In genomic region chr9:126915846-126916543, GRCh38 we compare ENCODE assay signal across 9 cellular contexts. TPM values are rescaled to one million over a fixed set of nuclear protein-coding genes. Genes with fewer than 3 reads are reported as not detected.
A peak's percentile ranks its signal among the peaks of the same experiment; 100 is the strongest.
DNase-seq lines count a peak whose midpoint lies in the region; ATAC-seq and TF ChIP-seq lines count a peak whose summit lies in the region.
"Had no signal": no experiment of that assay in that cellular context is flagged by ENCODE, and none has a peak within 500 bp of the region (broad histone marks: within the 10 kb centered on the region; RNA-seq: fewer than 3 reads in every experiment).

No MANE protein-coding gene starts in this region.

- no peak for TF ChIP-seq CTCF in endothelial cell (IDR thresholded peaks at IDR 0.05; ENCODE audit: unreplicated experiment)

- no peak for DNase-seq in H7
- DNase-seq in NT2/D1 (ENCODE audit: low read depth, low spot score) = no peak
- no peak for DNase-seq in endothelial cell (ENCODE audit: low spot score)
- DNase-seq in pons (ENCODE audit: low spot score) = peak; percentile 38
- no peak for DNase-seq in OCI-M1 (lab: John Stamatoyannopoulos, UW)
- no peak for DNase-seq in NCI-H446 (lab: John Stamatoyannopoulos, UW)
- no peak for DNase-seq in mesenteric fat pad (ENCODE audit: low spot score)
- DNase-seq: SHP77 treated with DMSO at 0.1 percent for 48 hours had no signal

- no peaks in the 10 kb centered on the region for H3K36me3 Mint-ChIP-seq in endothelial cell (ENCODE audit: low read depth, unreplicated experiment)

- no peak overlapping the region for H3K27ac Mint-ChIP-seq in endothelial cell (ENCODE audit: unreplicated experiment)

- no peaks in the 10 kb centered on the region for H3K9me3 Mint-ChIP-seq in endothelial cell (ENCODE audit: unreplicated experiment)

- H3K4me3 Mint-ChIP-seq in endothelial cell (ENCODE audit: unreplicated experiment) = peak overlapping the region; percentile 90

- peak overlapping the region; percentile 72 for H3K4me3 ChIP-seq in H7 (ENCODE audit: insufficient read depth, low read depth, low read length)
- peak overlapping the region; percentile 36 for H3K4me3 ChIP-seq in NT2/D1 (ENCODE audit: insufficient read length, low read depth)

- H3K27me3 Mint-ChIP-seq in endothelial cell (ENCODE audit: unreplicated experiment) = peaks cover 8% of the 10 kb centered on the region

- H3K4me1 Mint-ChIP-seq in endothelial cell (ENCODE audit: unreplicated experiment) = peaks cover 7% of the 10 kb centered on the region

- no peaks in the 10 kb centered on the region for H3K9me3 ChIP-seq in NT2/D1 (ENCODE audit: insufficient read depth, low read length)

- peaks cover 11% of the 10 kb centered on the region for H3K4me1 ChIP-seq in NT2/D1 (ENCODE audit: insufficient read depth, insufficient read length)

- H3K36me3 ChIP-seq in H7 (replicated peaks; ENCODE audit: control insufficient read depth, insufficient read depth, low read length) = no peaks in the 10 kb centered on the region
- no peaks in the 10 kb centered on the region for H3K36me3 ChIP-seq in NT2/D1 (ENCODE audit: insufficient read depth, insufficient read length, low read length)

- ATAC-seq in GM21825 (IDR thresholded peaks at IDR 0.05; ENCODE audit: unreplicated experiment) = no peak

- peaks cover 17% of the 10 kb centered on the region for H3K27me3 ChIP-seq in H7 (ENCODE audit: control insufficient read depth, insufficient read depth, low read length)
- peaks cover 47% of the 10 kb centered on the region for H3K27me3 ChIP-seq in NT2/D1 (ENCODE audit: insufficient read depth, insufficient read length)

- peak overlapping the region; percentile 50 for H3K9ac ChIP-seq in NT2/D1 (ENCODE audit: insufficient read length, low read depth)

RNA-seq across cellular contexts. Expression of gene RALGPS1, which starts 1.4 kb away (rescaled TPM):
- total RNA-seq in H7 (2014; rRNA removed; shearing (Covaris generic)) = 6.4 and 8.8 TPM in 2 replicates
- 6.4 TPM for total RNA-seq in endothelial cell (ENCODE audit: unreplicated experiment)
- total RNA-seq in mesenteric fat pad = 4.8 TPM

RNA-seq across cellular contexts. Expression of gene ZBTB34, which starts 55.6 kb away (rescaled TPM):
- total RNA-seq in H7 (2014; rRNA removed; shearing (Covaris generic)) = 11.2 and 14.1 TPM in 2 replicates
- total RNA-seq in endothelial cell (ENCODE audit: unreplicated experiment) = 22.9 TPM
- total RNA-seq in mesenteric fat pad = 9.4 TPM
